In the genomic region with DNA sequence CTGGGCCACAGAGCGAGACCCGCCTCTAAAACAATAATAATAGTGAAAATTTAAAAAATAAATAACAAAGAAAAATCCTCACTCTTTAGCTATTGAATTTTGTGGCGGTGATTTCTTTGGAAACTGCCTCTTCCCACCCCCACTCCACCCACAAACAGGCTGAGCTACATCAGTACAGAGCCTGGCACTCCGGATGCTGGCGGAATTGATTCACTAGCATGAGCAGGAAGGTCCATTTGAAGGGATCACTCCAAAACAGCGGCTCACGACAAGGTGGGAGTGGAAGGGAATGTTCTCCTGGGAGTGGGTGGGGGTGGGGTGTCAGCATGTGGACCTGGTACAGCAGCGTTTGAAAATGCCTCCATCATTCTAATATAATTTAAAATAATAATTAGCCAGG, we compare ENCODE assay signal across 28 cellular contexts. TPM values are rescaled to one million over a fixed set of nuclear protein-coding genes. Genes with fewer than 3 reads are reported as not detected.
"Had no signal": no experiment of that assay in that cellular context is flagged by ENCODE, and none has a peak within 500 bp of the region (broad histone marks: within the 10 kb centered on the region; RNA-seq: fewer than 3 reads in every experiment).

No MANE protein-coding gene starts in this region.

- H3K36me3 Mint-ChIP-seq: activated CD8-positive, alpha-beta memory T cell treated with anti-CD3 and anti-CD28 coated beads, Interleukin-2, amount 10 ng/mL, durations not matched to agents 7 days and 5 days; activated naive CD4-positive, alpha-beta T cell treated with anti-CD3 and anti-CD28 coated beads, Interleukin-2, amount 10 ng/mL, durations not matched to agents 7 days and 5 days; activated naive CD8-positive, alpha-beta T cell had no signal

- H3K9me3 Mint-ChIP-seq: activated CD4-positive, alpha-beta memory T cell treated with anti-CD3 and anti-CD28 coated beads, Interleukin-2, amount 10 ng/mL, durations not matched to agents 7 days and 5 days; activated naive CD4-positive, alpha-beta T cell treated with anti-CD3 and anti-CD28 coated beads, Interleukin-2, amount 10 ng/mL, durations not matched to agents 7 days and 5 days; activated naive CD8-positive, alpha-beta T cell treated with anti-CD3 and anti-CD28 coated beads, Interleukin-2, amount 50 U/mL, for 24 hours had no signal

- H3K4me3 ChIP-seq: MG63, SJCRH30 had no signal

- H3K4me3 Mint-ChIP-seq: activated CD4-positive, alpha-beta memory T cell treated with anti-CD3 and anti-CD28 coated beads, Interleukin-2, amount 10 ng/mL, durations not matched to agents 7 days and 5 days; activated CD4-positive, alpha-beta T cell treated with anti-CD3 and anti-CD28 coated beads for 36 hours; activated CD8-positive, alpha-beta memory T cell treated with anti-CD3 and anti-CD28 coated beads, Interleukin-2, amount 10 ng/mL, durations not matched to agents 7 days and 5 days; activated naive CD4-positive, alpha-beta T cell treated with anti-CD3 and anti-CD28 coated beads, Interleukin-2, amount 10 ng/mL, durations not matched to agents 7 days and 5 days; activated naive CD8-positive, alpha-beta T cell; activated naive CD8-positive, alpha-beta T cell treated with anti-CD3 and anti-CD28 coated beads, Interleukin-2, amount 50 U/mL, for 24 hours had no signal

- H3K27ac ChIP-seq: brain microvascular endothelial cell, SJCRH30, SK-N-MC, WERI-Rb-1 had no signal

- H3K27me3 ChIP-seq: MG63, SJCRH30 had no signal

- H3K4me1 ChIP-seq: SJCRH30 had no signal

- H3K36me3 ChIP-seq: brain microvascular endothelial cell, MG63, SJCRH30, WERI-Rb-1 had no signal

- H3K27ac Mint-ChIP-seq: activated CD4-positive, alpha-beta memory T cell treated with anti-CD3 and anti-CD28 coated beads, Interleukin-2, amount 10 ng/mL, durations not matched to agents 7 days and 5 days; activated CD4-positive, alpha-beta T cell treated with anti-CD3 and anti-CD28 coated beads for 36 hours; activated CD8-positive, alpha-beta memory T cell treated with anti-CD3 and anti-CD28 coated beads, Interleukin-2, amount 10 ng/mL, durations not matched to agents 7 days and 5 days; activated naive CD4-positive, alpha-beta T cell treated with anti-CD3 and anti-CD28 coated beads, Interleukin-2, amount 10 ng/mL, durations not matched to agents 7 days and 5 days; activated naive CD8-positive, alpha-beta T cell; activated naive CD8-positive, alpha-beta T cell treated with anti-CD3 and anti-CD28 coated beads, Interleukin-2, amount 50 U/mL, for 24 hours had no signal

- DNase-seq: activated effector memory CD4-positive, alpha-beta T cell treated with Interleukin-2 at 50 U/mL for 16 hours; central memory CD4-positive, alpha-beta T cell; Kasumi-1; KG1; NCI-H1048; NCI-H1105 treated with DMSO at 0.1 percent for 48 hours; NCI-H1694; NCI-H2081 treated with DMSO at 0.1 percent for 48 hours; NCI-H345; NCI-H524 treated with DMSO at 0.1 percent for 48 hours; NCI-H748 treated with DMSO at 0.1 percent for 48 hours; NK-92 treated with Interleukin-12 subunit alpha and Interleukin-12 subunit beta, amount 100 ng/mL, for 24 hours; OCI-M1; Right ventricle myocardium superior; SJCRH30; T1000; WERI-Rb-1 had no signal

- H3K9me3 ChIP-seq: MG63, SJCRH30 had no signal

RNA-seq across cellular contexts. Expression of a gene that starts 26.1 kb away (rescaled TPM):
- total RNA-seq: activated CD4-positive, alpha-beta memory T cell treated with anti-CD3 and anti-CD28 coated beads, Interleukin-2, amount 10 ng/mL, durations not matched to agents 7 days and 5 days; activated CD4-positive, alpha-beta T cell treated with anti-CD3 and anti-CD28 coated beads for 36 hours; activated CD8-positive, alpha-beta memory T cell treated with anti-CD3 and anti-CD28 coated beads, Interleukin-2, amount 10 ng/mL, durations not matched to agents 7 days and 5 days; NCI-H460; Right ventricle myocardium superior; T-helper 2 cell treated with Interferon-gamma antibody and Interleukin-4, amounts not matched to agents 100 ng/mL and 5 ng/mL, for 36 hours had no signal
